In the genomic region with DNA sequence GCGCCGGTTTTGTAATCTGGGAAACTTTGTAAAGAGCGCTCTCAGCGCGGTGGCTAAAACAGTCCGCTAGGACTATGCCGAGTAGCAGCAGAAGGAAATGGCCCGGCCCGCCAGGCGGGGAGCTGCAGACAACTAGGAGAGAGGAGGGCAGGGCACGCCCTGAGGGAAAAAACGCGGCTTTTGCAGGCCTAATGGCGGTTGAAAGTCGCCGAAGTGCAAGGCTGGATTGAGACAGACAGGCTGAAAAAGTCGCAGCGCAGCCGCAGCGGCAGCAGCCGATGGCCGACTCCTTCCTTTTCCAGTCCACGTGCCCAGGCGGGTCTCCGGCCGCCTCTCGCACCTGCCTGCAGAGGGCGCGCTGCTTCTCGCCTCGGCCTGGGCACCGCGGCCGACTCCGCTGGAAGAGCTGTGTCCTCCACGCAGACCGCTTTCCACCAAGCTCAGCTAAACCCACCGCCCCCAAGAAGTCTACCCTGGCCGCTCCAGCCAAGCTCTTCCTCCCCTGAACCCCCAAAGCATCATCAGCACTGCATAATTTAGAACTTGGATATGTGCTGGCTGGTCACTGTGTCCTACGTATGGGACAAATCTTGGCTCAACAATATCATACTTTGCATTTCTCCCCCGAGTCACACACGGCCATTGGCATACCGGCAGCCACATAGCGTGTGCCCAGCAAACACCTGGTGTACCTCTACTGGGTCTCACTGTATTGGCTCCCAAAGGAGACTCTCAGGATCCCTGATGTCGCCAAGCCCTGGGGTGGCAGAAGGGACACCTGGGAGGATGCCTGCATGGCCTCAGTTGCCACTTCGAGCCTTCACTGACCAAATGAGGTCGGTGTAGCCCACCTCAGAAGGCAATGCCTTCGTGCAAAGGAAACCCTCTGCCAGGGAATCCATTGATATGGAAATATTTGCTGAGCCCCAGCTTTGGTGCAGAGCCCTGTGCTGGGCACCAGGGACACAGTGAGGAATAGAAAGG, we compare ENCODE assay signal across 8 cellular contexts. TPM values are rescaled to one million over a fixed set of nuclear protein-coding genes. Genes with fewer than 3 reads are reported as not detected.
DNase-seq lines count a peak whose midpoint lies in the region; ATAC-seq, FAIRE-seq and TF ChIP-seq lines count a peak whose summit lies in the region.

No MANE protein-coding gene starts in this region.

- TF ChIP-seq POLR2A in K562 (conservative IDR thresholded peaks at IDR 0.05) (no peak; the same call in 1 of the 2 replicates), spleen (IDR thresholded peaks at IDR 0.05) (no peak)

- no peaks in the 10 kb centered on the region for H4K20me1 ChIP-seq in K562 (replicated peaks; ENCODE audit: control insufficient read depth, insufficient read depth, low read length)

- CTCF ChIA-PET in K562 (lab: Yijun Ruan, JAX; ENCODE audit: low intra/inter-chr PET ratio): interaction anchor here (1.0 kb wide), 1 partner anchor 14 kb away, joined by 4 read pairs; no protein-coding TSS in a partner anchor

- POLR2A ChIA-PET in K562 (lab: Yijun Ruan, JAX): interaction anchor here (0.7 to 2.2 kb wide), 4 partner anchors 9 to 150 kb away, joined by 3 to 9 read pairs (median 4); no protein-coding TSS in a partner anchor

- H3K4me1 ChIP-seq in K562 (replicated peaks in 1 of 2; ENCODE audit: control insufficient read depth in 2 of 2, insufficient read depth in 2 of 2, low read length in 2 of 2) (peaks cover 6 to 8% of the 10 kb centered on the region in 2 experiments; a peak in 3 of 5 replicates), spleen (peaks cover 0 to 15% (median 7%) of the 10 kb centered on the region in 6 donors)

- no peak for TF ChIP-seq EP300 in K562 (IDR thresholded peaks at IDR 0.05; ENCODE audit: low read length)

- peak; percentile 72 for FAIRE-seq in K562 (lab: Jason Lieb, UNC)

- DNase-seq in DMS53 (lab: John Stamatoyannopoulos, UW) (peak; percentile 85), KG1 (lab: John Stamatoyannopoulos, UW) (peak; percentile 23), T-helper 9 cell (peak; percentile 54), K562 (ENCODE audit: extremely low read depth in 1 of 4, low spot score in 3 of 4) (peak; percentile 70 to 76 (median 71)), iPS-NIHi11 (ENCODE audit: low spot score) (peak; percentile 68), spleen (peak; percentile 91), NCI-H82 treated with DMSO at 0.1 percent for 48 hours (lab: John Stamatoyannopoulos, UW; ENCODE audit: unreplicated experiment) (no peak)

- H3K27me3 ChIP-seq in K562 (ENCODE audit: control insufficient read depth in 2 of 2, insufficient read depth in 2 of 2, low read length in 2 of 2): no peaks in the 10 kb centered on the region
- H3K27me3 ChIP-seq in spleen (replicated peaks in 1 of 7): no peaks in the 10 kb centered on the region

- peak overlapping the region; percentile 72 for H3K4me2 ChIP-seq in K562 (ENCODE audit: insufficient read depth, low read length)

- H2AFZ ChIP-seq in K562 (ENCODE audit: low read depth, low read length): peak overlapping the region; percentile 85

- peak; percentile 26 to 39; a peak in 3 of 4 replicates for TF ChIP-seq RAD21 in K562 (CRISPR knock-in tag; conservative IDR thresholded peaks at IDR 0.05 in 1 of 2, IDR thresholded peaks at IDR 0.05 in 1 of 2)

- no TSS peak for BruUV-seq in K562 (replicated peaks; lab: Mats Ljungman, UMichigan)

- H3K36me3 ChIP-seq in K562 (ENCODE audit: control insufficient read depth, insufficient read depth, low read length) (no peaks in the 10 kb centered on the region), spleen (no peaks in the 10 kb centered on the region)

- H3K79me2 ChIP-seq in K562 (ENCODE audit: control insufficient read depth, insufficient read depth, low read length): no peaks in the 10 kb centered on the region

- no peaks in the 10 kb centered on the region for H3K9me1 ChIP-seq in K562 (ENCODE audit: control insufficient read depth, insufficient read depth, low read length)

- H3K27ac ChIP-seq in K562 (ENCODE audit: extremely low read depth, low read depth, low read length) (no peak overlapping the region; the same call in 2 of the 3 replicates), spleen (peak overlapping the region in 7 of 8 donors; percentile 45 to 78 (median 70))

- WGBS in K562 (ENCODE audit: insufficient coverage, low coverage, missing lambda C conversion rate): 9% methylated on average over 15 of the region's 48 CpGs
- WGBS in spleen, 5 donors: 14 to 45% (median 39%) methylated on average over 20 to 48 of the region's 48 CpGs; no CpG with 5 or more reads in 1 of the 5 donors

- TF ChIP-seq CTCF in K562 (IDR thresholded peaks at IDR 0.05 in 2 of 3, conservative IDR thresholded peaks at IDR 0.05 in 1 of 3; ENCODE audit: insufficient read depth in 2 of 3, low read depth in 1 of 3, low read length in 3 of 3): peak; percentile 62 to 84 (median 77); a peak in 5 of 6 replicates
- peak; percentile 21 to 88 (median 76) for TF ChIP-seq CTCF in spleen (IDR thresholded peaks at IDR 0.05 in 8 of 11, conservative IDR thresholded peaks at IDR 0.05 in 3 of 11)

- ATAC-seq in GM21390 (IDR thresholded peaks at IDR 0.05; ENCODE audit: unreplicated experiment) (peak; percentile 94), K562 (peak; percentile 94)

- H3K9me3 ChIP-seq in K562 (replicated peaks; ENCODE audit: control insufficient read depth, insufficient read depth, low read depth, low read length): no peaks in the 10 kb centered on the region
- H3K9me3 ChIP-seq in spleen: no peaks in the 10 kb centered on the region

- peak overlapping the region; percentile 43 to 86 for H3K9ac ChIP-seq in K562 (ENCODE audit: insufficient read depth in 1 of 2, low read depth in 2 of 2, low read length in 2 of 2)

- intact Hi-C loops in K562 (cut with micrococcal nuclease) (no loop called here), spleen (cut with DNase I; ENCODE audit: low total_unique reads) (no loop called here)

- in situ Hi-C loops in K562 (cut with MboI): no loop called here

- H3K4me3 ChIP-seq in K562: peak overlapping the region; percentile 8; the same call in 1 of the 2 replicates
- H3K4me3 ChIP-seq in spleen: peak overlapping the region in 7 of 8 donors; percentile 8 to 67 (median 35)

TF ChIP-seq in K562, 482 proteins besides CTCF, POLR2A, EP300 and RAD21 (continues in another document):
- TF ChIP-seq GTF2F1 (IDR thresholded peaks at IDR 0.05; ENCODE audit: low read depth, low read length) (no peak), SMARCA5 (IDR thresholded peaks at IDR 0.05) (no peak), ZFP30 (CRISPR knock-in tag; IDR thresholded peaks at IDR 0.05; ENCODE audit: borderline replicate concordance) (no peak), L3MBTL2 (IDR thresholded peaks at IDR 0.05) (peak; percentile 98), EHMT2 (IDR thresholded peaks at IDR 0.05) (no peak), ATF6 (CRISPR knock-in tag; IDR thresholded peaks at IDR 0.05) (0 out of 2 replicates have a peak, but pooled peaks have one; percentile 58)
- TF ChIP-seq, protein P1, sequence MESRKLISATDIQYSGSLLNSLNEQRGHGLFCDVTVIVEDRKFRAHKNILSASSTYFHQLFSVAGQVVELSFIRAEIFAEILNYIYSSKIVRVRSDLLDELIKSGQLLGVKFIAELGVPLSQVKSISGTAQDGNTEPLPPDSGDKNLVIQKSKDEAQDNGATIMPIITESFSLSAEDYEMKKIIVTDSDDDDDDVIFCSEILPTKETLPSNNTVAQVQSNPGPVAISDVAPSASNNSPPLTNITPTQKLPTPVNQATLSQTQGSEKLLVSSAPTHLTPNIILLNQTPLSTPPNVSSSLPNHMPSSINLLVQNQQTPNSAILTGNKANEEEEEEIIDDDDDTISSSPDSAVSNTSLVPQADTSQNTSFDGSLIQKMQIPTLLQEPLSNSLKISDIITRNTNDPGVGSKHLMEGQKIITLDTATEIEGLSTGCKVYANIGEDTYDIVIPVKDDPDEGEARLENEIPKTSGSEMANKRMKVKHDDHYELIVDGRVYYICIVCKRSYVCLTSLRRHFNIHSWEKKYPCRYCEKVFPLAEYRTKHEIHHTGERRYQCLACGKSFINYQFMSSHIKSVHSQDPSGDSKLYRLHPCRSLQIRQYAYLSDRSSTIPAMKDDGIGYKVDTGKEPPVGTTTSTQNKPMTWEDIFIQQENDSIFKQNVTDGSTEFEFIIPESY (CRISPR knock-in tag; IDR thresholded peaks at IDR 0.05): peak; percentile 79

RNA-seq across cellular contexts. Expression of gene SLC25A5, which starts 14.5 kb away (rescaled TPM):
- total RNA-seq in K562 (2011; cell fraction: chromatin; rRNA removed; ENCODE audit: low replicate concordance): 103 and 142 TPM in 2 replicates
- 130 and 151 TPM in 2 replicates for total RNA-seq in K562 (2011; cell fraction: nucleolus; rRNA removed)
- total RNA-seq in K562 (2011; cell fraction: nucleoplasm; rRNA removed): 173 and 218 TPM in 2 replicates
- 460 and 470 TPM in 2 replicates for total RNA-seq in K562 (2014; rRNA removed)
- 493 and 498 TPM in 2 replicates for total RNA-seq in K562 (2014; rRNA removed; fragmentation: Illumina TruSeq; extraction: Trizol)
- total RNA-seq in K562 (2015; rRNA removed; fragmentation: Illumina TruSeq; extraction: Trizol): 478 and 489 TPM in 2 replicates
- 762 and 796 TPM in 2 replicates for total RNA-seq in K562 (2021)
- 499 and 591 TPM in 2 replicates for polyA plus RNA-seq in K562 (2011; rRNA removed)
- 1,022 and 1,125 TPM in 2 replicates for polyA plus RNA-seq in K562 (2011; cell fraction: cytosol; rRNA removed)
- 386 and 505 TPM in 2 replicates for polyA plus RNA-seq in K562 (2011; cell fraction: nucleus; rRNA removed)
- polyA plus RNA-seq in K562 (2012): 1,005 and 1,059 TPM in 2 replicates
- 649 and 665 TPM in 2 replicates for polyA plus RNA-seq in K562 (2014; fragmentation: Illumina TruSeq; extraction: Trizol)
- polyA plus RNA-seq in K562 (2014; fragmentation: Nextera tagmentation; extraction: Ambion mirVana): 1,000 to 10,000 TPM; 3,491 to 5,247 TPM
- 596 and 629 TPM in 2 replicates for polyA plus RNA-seq in K562 (2014; rRNA removed)
- 714 and 717 TPM in 2 replicates for polyA minus RNA-seq in K562 (2011; rRNA and poly(A)+ RNA removed)
- polyA minus RNA-seq in K562 (2011; cell fraction: cytosol; rRNA and poly(A)+ RNA removed): 498 and 579 TPM in 2 replicates
- polyA minus RNA-seq in K562 (2011; cell fraction: nucleus; rRNA and poly(A)+ RNA removed): 44.0 and 102 TPM in 2 replicates
- total RNA-seq in spleen: 100 to 1,000 TPM; 204 to 256 (median 238) TPM
- 100 to 1,000 TPM; 146 to 244 (median 226) TPM for polyA plus RNA-seq in spleen
